Comparison of ENCODE assay signal across 24 cellular contexts in genomic region chr14:24976599-24976998, GRCh38.
"Had no signal": no experiment of that assay in that cellular context is flagged by ENCODE, and none has a peak within 500 bp of the region (broad histone marks: within the 10 kb centered on the region; RNA-seq: fewer than 3 reads in every experiment).

No MANE protein-coding gene starts in this region.

- H3K27ac ChIP-seq: coronary artery, dorsolateral prefrontal cortex, foreskin keratinocyte, gastrocnemius medialis, left ventricle myocardium inferior, lower lobe of right lung had no signal

- H3K4me3 ChIP-seq: coronary artery, dorsolateral prefrontal cortex, esophagus muscularis mucosa, gastrocnemius medialis, heart right ventricle, left ventricle myocardium inferior, lower lobe of right lung had no signal

- ATAC-seq: foreskin keratinocyte, gastrocnemius medialis, heart right ventricle, left colon, left lobe of liver, lower lobe of right lung had no signal

- H3K27ac Mint-ChIP-seq: immature natural killer cell, mesothelial cell of epicardium had no signal

- H3K36me3 ChIP-seq: esophagus muscularis mucosa, gastrocnemius medialis, heart right ventricle, left ventricle myocardium inferior, lower lobe of right lung had no signal

- FAIRE-seq: colon, endothelial cell of umbilical vein, kidney had no signal

- H3K9me3 ChIP-seq: esophagus muscularis mucosa, gastrocnemius medialis, heart right ventricle, left ventricle myocardium inferior, lower lobe of right lung had no signal

- H3K4me3 Mint-ChIP-seq: immature natural killer cell, mesothelial cell of epicardium had no signal

- H3K9me3 Mint-ChIP-seq: immature natural killer cell, mesothelial cell of epicardium had no signal

- DNase-seq: dermis blood vessel endothelial cell; dorsolateral prefrontal cortex; effector CD4-positive, alpha-beta T cell; effector memory CD4-positive, alpha-beta T cell; foreskin keratinocyte; gastrocnemius medialis; glutamatergic neuron; head of caudate nucleus; heart right ventricle; hypothalamus; immature natural killer cell; islet precursor cell; kidney; kidney glomerular epithelial cell; left colon; left ventricle myocardium inferior; lower lobe of right lung; mesenchymal stem cell had no signal

- H3K27me3 ChIP-seq: dorsolateral prefrontal cortex, esophagus muscularis mucosa, gastrocnemius medialis, heart right ventricle had no signal

- H3K4me1 ChIP-seq: foreskin keratinocyte had no signal

- H3K36me3 Mint-ChIP-seq: immature natural killer cell had no signal

- H3K4me1 Mint-ChIP-seq: immature natural killer cell had no signal
